ENCODE assay signal across 12 cellular contexts in genomic region chr2:68236080-68236734, GRCh38. TPM values are rescaled to one million over a fixed set of nuclear protein-coding genes. Genes with fewer than 3 reads are reported as not detected.
DNase-seq lines count a peak whose midpoint lies in the region; ATAC-seq, FAIRE-seq and TF ChIP-seq lines count a peak whose summit lies in the region.
"Had no signal": no experiment of that assay in that cellular context is flagged by ENCODE, and none has a peak within 500 bp of the region (broad histone marks: within the 10 kb centered on the region; RNA-seq: fewer than 3 reads in every experiment).

No MANE protein-coding gene starts in this region.

- H3K4me3 ChIP-seq in GM12878: no peak overlapping the region
- no peak overlapping the region for H3K4me3 ChIP-seq in sigmoid colon
- no peak overlapping the region for H3K4me3 ChIP-seq in mucosa of descending colon
- H3K4me3 ChIP-seq: A549, PC-9, uterus had no signal

- H3K9me3 Mint-ChIP-seq in activated CD4-positive, alpha-beta T cell treated with anti-CD3 and anti-CD28 coated beads for 36 hours (ENCODE audit: low read depth): no peaks in the 10 kb centered on the region
- no peaks in the 10 kb centered on the region for H3K9me3 Mint-ChIP-seq in glutamatergic neuron (ENCODE audit: unreplicated experiment)

- H3K27me3 ChIP-seq in GM12878 (replicated peaks in 1 of 2; ENCODE audit: control insufficient read depth in 2 of 2, insufficient read depth in 2 of 2, low read length in 1 of 2) (no peaks in the 10 kb centered on the region), sigmoid colon (no peaks in the 10 kb centered on the region)
- H3K27me3 ChIP-seq: uterus had no signal

- DNase-seq in activated CD4-positive, alpha-beta T cell treated with anti-CD3 and anti-CD28 coated beads for 36 hours: no peak
- no peak for DNase-seq in activated CD4-positive, alpha-beta T cell treated with anti-CD3 and anti-CD28 coated beads, Interleukin-2, amount 50 U/mL, for 4 hours
- peak; percentile 21 for DNase-seq in NCI-H226
- no peak for DNase-seq in GM12878 (ENCODE audit: low read depth, low spot score)
- DNase-seq in sigmoid colon: no peak
- no peak for DNase-seq in NCI-H2029 (lab: John Stamatoyannopoulos, UW)
- no peak for DNase-seq in mucosa of descending colon
- DNase-seq in glutamatergic neuron: no peak
- DNase-seq: activated CD8-positive, alpha-beta memory T cell treated with anti-CD3 and anti-CD28 coated beads, Interleukin-2, amount 50 U/mL, for 48 hours; PC-9; uterus had no signal

- H3K27ac Mint-ChIP-seq in activated CD4-positive, alpha-beta T cell treated with anti-CD3 and anti-CD28 coated beads for 36 hours: peak overlapping the region; percentile 78
- no peak overlapping the region for H3K27ac Mint-ChIP-seq in glutamatergic neuron (ENCODE audit: unreplicated experiment)

- CTCF ChIA-PET in activated CD4-positive, alpha-beta T cell treated with anti-CD3 and anti-CD28 coated beads for 36 hours (lab: Charles Lee): interaction anchor here (0.8 to 1.5 kb wide), 5 partner anchors 11 to 40 kb away, joined by 3 to 5 read pairs (median 4); no protein-coding TSS in a partner anchor
- CTCF ChIA-PET in GM12878 (lab: Yijun Ruan, JAX): interaction anchor here (0.6 to 3.1 kb wide), 12 partner anchors 8 to 114 kb away, joined by 3 to 12 read pairs (median 4); no protein-coding TSS in a partner anchor

- H3K36me3 Mint-ChIP-seq in activated CD4-positive, alpha-beta T cell treated with anti-CD3 and anti-CD28 coated beads for 36 hours (ENCODE audit: low read depth): peaks cover 25% of the 10 kb centered on the region
- no peaks in the 10 kb centered on the region for H3K36me3 Mint-ChIP-seq in glutamatergic neuron (ENCODE audit: unreplicated experiment)

- H3K4me3 Mint-ChIP-seq in activated CD4-positive, alpha-beta T cell treated with anti-CD3 and anti-CD28 coated beads for 36 hours: no peak overlapping the region
- no peak overlapping the region for H3K4me3 Mint-ChIP-seq in glutamatergic neuron (ENCODE audit: unreplicated experiment)

- TF ChIP-seq CTCF in GM12878 (IDR thresholded peaks at IDR 0.05 in 2 of 3, conservative IDR thresholded peaks at IDR 0.05 in 1 of 3; ENCODE audit: control insufficient read depth in 2 of 3, extremely low read depth in 1 of 3, insufficient read depth in 1 of 3, low read depth in 3 of 3, low read length in 3 of 3): no peak
- TF ChIP-seq CTCF in sigmoid colon (IDR thresholded peaks at IDR 0.05): no peak
- TF ChIP-seq CTCF in mucosa of descending colon (IDR thresholded peaks at IDR 0.05): no peak
- TF ChIP-seq CTCF in glutamatergic neuron (IDR thresholded peaks at IDR 0.05; ENCODE audit: partially characterized antibody, unreplicated experiment): no peak

- no peak overlapping the region for H3K9ac ChIP-seq in GM12878 (ENCODE audit: control insufficient read depth, insufficient read depth, low read length)

- H3K4me1 Mint-ChIP-seq in activated CD4-positive, alpha-beta T cell treated with anti-CD3 and anti-CD28 coated beads for 36 hours: peaks cover 84% of the 10 kb centered on the region
- H3K4me1 Mint-ChIP-seq in glutamatergic neuron (ENCODE audit: low read depth, unreplicated experiment): peaks cover 26% of the 10 kb centered on the region

- H3K36me3 ChIP-seq in GM12878 (ENCODE audit: control insufficient read depth in 2 of 2, insufficient read depth in 2 of 2, low read length in 1 of 2): peaks cover 0 to 9% of the 10 kb centered on the region in 2 experiments; a peak in 2 of 4 replicates
- H3K36me3 ChIP-seq in sigmoid colon: no peaks in the 10 kb centered on the region
- H3K36me3 ChIP-seq in mucosa of descending colon (ENCODE audit: low read depth): no peaks in the 10 kb centered on the region
- H3K36me3 ChIP-seq: uterus had no signal

- TF ChIP-seq EP300 in GM12878 (IDR thresholded peaks at IDR 0.05; ENCODE audit: borderline replicate concordance in 1 of 2, control insufficient read depth in 1 of 2, low read depth in 2 of 2, low read length in 2 of 2) (no peak), sigmoid colon (IDR thresholded peaks at IDR 0.05) (no peak)

- H3K79me2 ChIP-seq in GM12878 (ENCODE audit: control insufficient read depth, insufficient read depth, low read length): peaks cover 97% of the 10 kb centered on the region

- no peaks in the 10 kb centered on the region; the same call in 1 of the 2 replicates for H4K20me1 ChIP-seq in GM12878 (ENCODE audit: control insufficient read depth, insufficient read depth)

- WGBS in GM12878 (ENCODE audit: insufficient coverage, insufficient replicate concordance, low lambda C conversion rate, missing lambda C conversion rate): 10% methylated on average over 5 of the region's 5 CpGs
- 41 to 55% methylated on average over 5 of the region's 5 CpGs for WGBS in sigmoid colon, 2 donors

- no peaks in the 10 kb centered on the region; the same call in 1 of the 3 replicates for H3K9me3 ChIP-seq in GM12878 (replicated peaks; ENCODE audit: control insufficient read depth, insufficient read depth, low read length)
- no peaks in the 10 kb centered on the region for H3K9me3 ChIP-seq in sigmoid colon
- no peaks in the 10 kb centered on the region for H3K9me3 ChIP-seq in mucosa of descending colon
- H3K9me3 ChIP-seq: A549, uterus had no signal

- no TSS peak for BruUV-seq in GM12878 (replicated peaks; lab: Mats Ljungman, UMichigan)

- in situ Hi-C loops in GM12878 (cut with MboI): no loop called here

- intact Hi-C loops in activated CD4-positive, alpha-beta T cell treated with anti-CD3 and anti-CD28 coated beads for 36 hours (cut with DNase I, micrococcal nuclease): loop anchor here in 1 of 2 experiments (2.0 to 5.0 kb wide), 2 partner anchors 15 to 34 kb away; no protein-coding TSS in a partner anchor
- intact Hi-C loops in GM12878 (cut with micrococcal nuclease; ENCODE audit: unreplicated experiment): no loop called here
- intact Hi-C loops in sigmoid colon (cut with DNase I): no loop called here
- intact Hi-C loops in mucosa of descending colon (cut with DNase I, micrococcal nuclease): no loop called here

- H3K4me2 ChIP-seq in GM12878 (ENCODE audit: control insufficient read depth, insufficient read depth): 0 out of 2 replicates have a peak overlapping the region, but pooled peaks have one; percentile 1
- H3K4me2 ChIP-seq: A549, PC-9 had no signal

- H3K27me3 Mint-ChIP-seq in activated CD4-positive, alpha-beta T cell treated with anti-CD3 and anti-CD28 coated beads for 36 hours: no peaks in the 10 kb centered on the region
- H3K27me3 Mint-ChIP-seq in glutamatergic neuron (ENCODE audit: unreplicated experiment): no peaks in the 10 kb centered on the region

- SMC1A ChIA-PET in GM12878 (lab: Charles Lee; ENCODE audit: uncharacterized antibody, unreplicated experiment): interaction anchor here (1.0 to 1.9 kb wide), 8 partner anchors 8 to 114 kb away, joined by 3 to 11 read pairs (median 4); no protein-coding TSS in a partner anchor

- no peak for FAIRE-seq in GM12878 (lab: Jason Lieb, UNC)
- FAIRE-seq: A549 had no signal

- no peak overlapping the region for H2AFZ ChIP-seq in GM12878 (ENCODE audit: control insufficient read depth, low read depth, low read length)
- H2AFZ ChIP-seq: PC-9 had no signal

- TF ChIP-seq RAD21 in GM12878 (IDR thresholded peaks at IDR 0.05; ENCODE audit: insufficient read depth, low read depth, low read length): no peak

- H3K4me1 ChIP-seq in GM12878 (ENCODE audit: control insufficient read depth, insufficient read depth, low read length) (peaks cover 9% of the 10 kb centered on the region), sigmoid colon (peaks cover 0 to 84% (median 75%) of the 10 kb centered on the region in 4 donors), mucosa of descending colon (ENCODE audit: low read depth) (peaks cover 41% of the 10 kb centered on the region)

- no peak overlapping the region; the same call in 1 of the 2 replicates for H3K27ac ChIP-seq in GM12878 (ENCODE audit: control insufficient read depth, insufficient read depth)
- H3K27ac ChIP-seq in sigmoid colon: peak overlapping the region; percentile 51 to 72 (median 62)
- H3K27ac ChIP-seq: A549, PC-9 had no signal

- ATAC-seq in activated CD4-positive, alpha-beta T cell treated with anti-CD3 and anti-CD28 coated beads for 36 hours: peak; percentile 39
- ATAC-seq in GM12878: peak; percentile 45
- ATAC-seq in mucosa of descending colon: no peak
- ATAC-seq: A549 had no signal

- RAD21 ChIA-PET in GM12878 (lab: Charles Lee; ENCODE audit: unreplicated experiment): interaction anchor here (0.9 to 2.4 kb wide), 4 partner anchors 8 to 40 kb away, joined by 3 to 10 read pairs (median 5); partner anchors contain the start of gene PPP3R1

- TF ChIP-seq POLR2A in GM12878 (IDR thresholded peaks at IDR 0.05; ENCODE audit: low read depth, low read length): no peak
- no peak for TF ChIP-seq POLR2A in sigmoid colon (IDR thresholded peaks at IDR 0.05)

- POLR2A ChIA-PET in activated CD4-positive, alpha-beta T cell treated with anti-CD3 and anti-CD28 coated beads for 36 hours (lab: Charles Lee): no interaction called here
- POLR2A ChIA-PET in GM12878 (lab: Charles Lee): interaction anchor here (0.9 to 1.5 kb wide), 2 partner anchors 14 to 17 kb away, joined by 3 to 5 read pairs; no protein-coding TSS in a partner anchor

TF ChIP-seq in GM12878, 131 proteins besides CTCF, POLR2A, EP300 and RAD21 (continues in another document):
- TF ChIP-seq SIX5 (IDR thresholded peaks at IDR 0.05; ENCODE audit: low read depth, low read length, severe bottlenecking) (no peak), SUPT20H (IDR thresholded peaks at IDR 0.05; ENCODE audit: borderline replicate concordance, control insufficient read depth, low read depth, low read length) (no peak)

RNA-seq across cellular contexts. Expression of gene PPP3R1, which starts 16.1 kb away (rescaled TPM):
- 10 to 100 TPM; 75.1 to 82.4 TPM for total RNA-seq in activated CD4-positive, alpha-beta T cell treated with anti-CD3 and anti-CD28 coated beads for 36 hours
- total RNA-seq in GM12878 (2013; cell fraction: nucleolus; rRNA removed): 13.2 and 14.7 TPM in 2 replicates
- total RNA-seq in GM12878 (2014; rRNA removed): 15.3 and 16.2 TPM in 2 replicates
- 25.7 and 26.1 TPM in 2 replicates for total RNA-seq in GM12878 (2014; rRNA removed; fragmentation: Illumina TruSeq; extraction: Trizol)
- total RNA-seq in GM12878 (2021): 61.0 and 62.5 TPM in 2 replicates
- polyA plus RNA-seq in GM12878 (2011; ENCODE audit: low read depth): 20.5 TPM
- polyA plus RNA-seq in GM12878 (2011; rRNA removed): 16.3 and 26.3 TPM in 2 replicates
- 5.5 and 9.1 TPM in 2 replicates for polyA plus RNA-seq in GM12878 (2011; cell fraction: cytosol; rRNA removed)
- 5.3 and 7.9 TPM in 2 replicates for polyA plus RNA-seq in GM12878 (2011; cell fraction: nucleus; rRNA removed)
- 30.7 and 36.5 TPM in 2 replicates for polyA plus RNA-seq in GM12878 (2012)
- 43.0 and 55.7 TPM in 2 replicates for polyA plus RNA-seq in GM12878 (2014; fragmentation: Illumina TruSeq; extraction: Trizol)
- polyA plus RNA-seq in GM12878 (2014; fragmentation: Nextera tagmentation; extraction: Ambion mirVana): 1 to 10 TPM; 5.4 to 9.7 TPM
- 18.5 TPM in 2 replicates for polyA plus RNA-seq in GM12878 (2014; rRNA removed)
- 1 to 10 TPM; 1.5 to 6.2 TPM for polyA plus RNA-seq in GM12878 (2016; fragmentation: Nextera tagmentation; extraction: Ambion mirVana)
- 13.3 and 19.5 TPM in 2 replicates for polyA minus RNA-seq in GM12878 (2011; rRNA and poly(A)+ RNA removed)
- polyA minus RNA-seq in GM12878 (2011; cell fraction: cytosol; rRNA and poly(A)+ RNA removed): 15.0 and 16.9 TPM in 2 replicates
- polyA minus RNA-seq in GM12878 (2011; cell fraction: nucleus; rRNA and poly(A)+ RNA removed): 4.8 and 8.7 TPM in 2 replicates
- 10 to 100 TPM; 28.4 to 38.5 (median 36.6) TPM for total RNA-seq in sigmoid colon
- 10 to 100 TPM; 17.4 to 28.8 (median 27.5) TPM for polyA plus RNA-seq in sigmoid colon
- total RNA-seq in mucosa of descending colon: 10 to 100 TPM; 45.9 to 54.0 (median 53.4) TPM
- 53.4 TPM for total RNA-seq in glutamatergic neuron (ENCODE audit: unreplicated experiment)
